In genomic region chr17:28896491-28896883, GRCh38 we compare ENCODE assay signal across 8 cellular contexts. TPM values are rescaled to one million over a fixed set of nuclear protein-coding genes. Genes with fewer than 3 reads are reported as not detected.
A peak's percentile ranks its signal among the peaks of the same experiment; 100 is the strongest.
DNase-seq lines count a peak whose midpoint lies in the region; ATAC-seq, FAIRE-seq and TF ChIP-seq lines count a peak whose summit lies in the region.

No MANE protein-coding gene starts in this region.

- dilution Hi-C loops in keratinocyte (cut with MboI; ENCODE audit: extremely low pct_ligation_motif_present, low sequenced_read_pairs) = no loop called here

- peak overlapping the region; percentile 99 for H3K4me2 ChIP-seq in keratinocyte (ENCODE audit: control insufficient read depth, extremely low read depth, insufficient read depth, low read depth, low read length)

- peaks cover 37% of the 10 kb centered on the region for H3K36me3 Mint-ChIP-seq in T-helper 1 cell treated with Interleukin-12 subunit alpha and Interleukin-12 subunit beta and Interleukin-4 antibody, amounts not matched to agents 30 μg/mL and 1 μg/mL, for 36 hours (ENCODE audit: low read depth)
- peaks cover 19 to 57% of the 10 kb centered on the region in 2 donors for H3K36me3 Mint-ChIP-seq in activated naive CD4-positive, alpha-beta T cell treated with anti-CD3 and anti-CD28 coated beads, Interleukin-2, amount 50 U/mL, for 72 hours

- H3K9ac ChIP-seq in keratinocyte (ENCODE audit: control insufficient read depth, extremely low read depth, insufficient read depth, low read length) = peak overlapping the region; percentile 83

- H3K9me3 ChIP-seq in keratinocyte (ENCODE audit: control insufficient read depth, low read depth, low read length) = no peaks in the 10 kb centered on the region

- H3K9me3 Mint-ChIP-seq in T-helper 1 cell treated with Interleukin-12 subunit alpha and Interleukin-12 subunit beta and Interleukin-4 antibody, amounts not matched to agents 30 μg/mL and 1 μg/mL, for 36 hours = no peaks in the 10 kb centered on the region
- peaks cover 0 to 5% of the 10 kb centered on the region in 2 donors for H3K9me3 Mint-ChIP-seq in activated naive CD4-positive, alpha-beta T cell treated with anti-CD3 and anti-CD28 coated beads, Interleukin-2, amount 50 U/mL, for 72 hours

- H3K27ac ChIP-seq in keratinocyte (ENCODE audit: control insufficient read depth, insufficient read depth, low read length) = peak overlapping the region; percentile 78

- no peaks in the 10 kb centered on the region for H3K27me3 ChIP-seq in keratinocyte (ENCODE audit: control insufficient read depth, extremely low read depth, insufficient read depth, low read length)

- TF ChIP-seq CTCF in keratinocyte (optimal IDR thresholded peaks at IDR 0.05 in 1 of 3, IDR thresholded peaks at IDR 0.05 in 1 of 3, conservative IDR thresholded peaks at IDR 0.05 in 1 of 3; ENCODE audit: extremely low read depth in 1 of 3, insufficient read depth in 2 of 3, low read length in 3 of 3) (no peak), D721Med (IDR thresholded peaks at IDR 0.05; ENCODE audit: insufficient read depth, missing control alignments) (no peak), omental fat pad (IDR thresholded peaks at IDR 0.05) (no peak)

- FAIRE-seq in keratinocyte (lab: Jason Lieb, UNC) (no peak), D721Med (lab: Jason Lieb, UNC) (no peak)

- H4K20me1 ChIP-seq in keratinocyte (ENCODE audit: control insufficient read depth, extremely low read depth, insufficient read depth, low read length) = no peaks in the 10 kb centered on the region

- H3K9me1 ChIP-seq in keratinocyte (ENCODE audit: control insufficient read depth, extremely low read depth, insufficient read depth, low read length) = peaks cover 3% of the 10 kb centered on the region

- peak overlapping the region; percentile 93 for H3K27ac Mint-ChIP-seq in T-helper 1 cell treated with Interleukin-12 subunit alpha and Interleukin-12 subunit beta and Interleukin-4 antibody, amounts not matched to agents 30 μg/mL and 1 μg/mL, for 36 hours
- peak overlapping the region; percentile 90 to 95 for H3K27ac Mint-ChIP-seq in activated naive CD4-positive, alpha-beta T cell treated with anti-CD3 and anti-CD28 coated beads, Interleukin-2, amount 50 U/mL, for 72 hours

- no peak overlapping the region for H2AFZ ChIP-seq in keratinocyte (ENCODE audit: control insufficient read depth, low read length)

- peak overlapping the region; percentile 68 to 92 (median 75) for H3K4me3 ChIP-seq in keratinocyte (ENCODE audit: control insufficient read depth in 2 of 3, extremely low read depth in 1 of 3, insufficient read depth in 2 of 3, low read depth in 1 of 3, low read length in 3 of 3)

- H3K27me3 Mint-ChIP-seq in T-helper 1 cell treated with Interleukin-12 subunit alpha and Interleukin-12 subunit beta and Interleukin-4 antibody, amounts not matched to agents 30 μg/mL and 1 μg/mL, for 36 hours (ENCODE audit: low read depth) = no peaks in the 10 kb centered on the region

- H3K4me1 ChIP-seq in keratinocyte (ENCODE audit: control insufficient read depth, extremely low read depth, insufficient read depth, low read length) = peaks cover 32% of the 10 kb centered on the region

- H3K4me3 Mint-ChIP-seq in T-helper 1 cell treated with Interleukin-12 subunit alpha and Interleukin-12 subunit beta and Interleukin-4 antibody, amounts not matched to agents 30 μg/mL and 1 μg/mL, for 36 hours = peak overlapping the region; percentile 91

- peaks cover 1 to 7% of the 10 kb centered on the region in 2 experiments for H3K36me3 ChIP-seq in keratinocyte (ENCODE audit: control insufficient read depth in 2 of 2, extremely low read depth in 1 of 2, insufficient read depth in 2 of 2, low read length in 2 of 2)

- ATAC-seq in activated naive CD4-positive, alpha-beta T cell treated with anti-CD3 and anti-CD28 coated beads, Interleukin-2, amount 50 U/mL, for 72 hours = no peak
- ATAC-seq in omental fat pad (ENCODE audit: low FRiP score) = no peak
- ATAC-seq in HG02938 (IDR thresholded peaks at IDR 0.05; ENCODE audit: unreplicated experiment) = no peak

- DNase-seq in T-helper 1 cell (no peak), keratinocyte (ENCODE audit: low read depth, low spot score) (no peak), superior temporal gyrus (ENCODE audit: extremely low spot score) (peak; percentile 32), D721Med (ENCODE audit: insufficient read length, low spot score) (no peak), omental fat pad (ENCODE audit: low spot score) (no peak)
- no peak for DNase-seq in activated naive CD4-positive, alpha-beta T cell treated with anti-CD3 and anti-CD28 coated beads, Interleukin-2, amount 50 U/mL, for 72 hours (ENCODE audit: low spot score in 2 of 2)

- H3K4me1 Mint-ChIP-seq in T-helper 1 cell treated with Interleukin-12 subunit alpha and Interleukin-12 subunit beta and Interleukin-4 antibody, amounts not matched to agents 30 μg/mL and 1 μg/mL, for 36 hours (ENCODE audit: low read depth) = peaks cover 58% of the 10 kb centered on the region

- peaks cover 18% of the 10 kb centered on the region for H3K79me2 ChIP-seq in keratinocyte (ENCODE audit: control insufficient read depth, insufficient read depth, low read length)

RNA-seq across cellular contexts. Expression of gene FLOT2, which starts 1.0 kb away (rescaled TPM):
- 100 to 1,000 TPM in 1 of 2 donors, 10 to 100 TPM in 1; 44.9 to 102 TPM for total RNA-seq in activated naive CD4-positive, alpha-beta T cell treated with anti-CD3 and anti-CD28 coated beads, Interleukin-2, amount 50 U/mL, for 72 hours
- 50.7 to 79.4 TPM (median 67.2 TPM) in 3 replicates for polyA plus RNA-seq in keratinocyte
- 40.9 TPM for polyA plus RNA-seq in keratinocyte (2011; ENCODE audit: low read depth)
- polyA plus RNA-seq in keratinocyte (2011; cell fraction: cytosol; rRNA removed) = 64.5 and 90.7 TPM in 2 replicates
- 53.1 and 62.0 TPM in 2 replicates for polyA plus RNA-seq in keratinocyte (2011; cell fraction: nucleus; rRNA removed)
- 20.8 and 84.9 TPM in 2 replicates for polyA plus RNA-seq in keratinocyte (2012; ENCODE audit: low replicate concordance)
- polyA minus RNA-seq in keratinocyte = 85.8 to 208 TPM (median 114 TPM) in 3 replicates
- 87.1 TPM for polyA minus RNA-seq in keratinocyte (2011; cell fraction: cytosol; rRNA and poly(A)+ RNA removed)
- 20.3 and 33.7 TPM in 2 replicates for polyA minus RNA-seq in keratinocyte (2011; cell fraction: nucleus; rRNA and poly(A)+ RNA removed)
- total RNA-seq in omental fat pad = 10 to 100 TPM; 51.1 to 95.0 (median 68.3) TPM

RNA-seq across cellular contexts. Expression of gene DHRS13, which starts 6.4 kb away (rescaled TPM):
- 10 to 100 TPM; 33.8 to 36.5 TPM for total RNA-seq in activated naive CD4-positive, alpha-beta T cell treated with anti-CD3 and anti-CD28 coated beads, Interleukin-2, amount 50 U/mL, for 72 hours
- 1.7 to 4.0 TPM (median 3.4 TPM) in 3 replicates for polyA plus RNA-seq in keratinocyte
- 1.1 TPM for polyA plus RNA-seq in keratinocyte (2011; ENCODE audit: low read depth)
- polyA plus RNA-seq in keratinocyte (2011; cell fraction: cytosol; rRNA removed) = 1.9 TPM in 2 replicates
- polyA plus RNA-seq in keratinocyte (2011; cell fraction: nucleus; rRNA removed) = 2.8 and 3.0 TPM in 2 replicates
- 1.0 and 2.6 TPM in 2 replicates for polyA plus RNA-seq in keratinocyte (2012; ENCODE audit: low replicate concordance)
- 0.89 to 4.7 TPM (median 3.5 TPM) in 3 replicates for polyA minus RNA-seq in keratinocyte
- polyA minus RNA-seq in keratinocyte (2011; cell fraction: cytosol; rRNA and poly(A)+ RNA removed) = 1.3 TPM
- polyA minus RNA-seq in keratinocyte (2011; cell fraction: nucleus; rRNA and poly(A)+ RNA removed) = 0.70 and 0.95 TPM in 2 replicates
- 10 to 100 TPM in 1 of 4 donors, 1 to 10 TPM in 3; 5.0 to 11.3 (median 6.3) TPM for total RNA-seq in omental fat pad

RNA-seq across cellular contexts. Expression of gene ERAL1, which starts 41.7 kb away (rescaled TPM):
- 10 to 100 TPM; 33.9 to 74.1 TPM for total RNA-seq in activated naive CD4-positive, alpha-beta T cell treated with anti-CD3 and anti-CD28 coated beads, Interleukin-2, amount 50 U/mL, for 72 hours
- polyA plus RNA-seq in keratinocyte = 46.5 to 63.3 TPM (median 60.6 TPM) in 3 replicates
- 39.8 TPM for polyA plus RNA-seq in keratinocyte (2011; ENCODE audit: low read depth)
- polyA plus RNA-seq in keratinocyte (2011; cell fraction: cytosol; rRNA removed) = 45.9 and 51.3 TPM in 2 replicates
- 52.7 and 62.4 TPM in 2 replicates for polyA plus RNA-seq in keratinocyte (2011; cell fraction: nucleus; rRNA removed)
- polyA plus RNA-seq in keratinocyte (2012; ENCODE audit: low replicate concordance) = 39.5 and 42.5 TPM in 2 replicates
- polyA minus RNA-seq in keratinocyte = 69.9 to 97.5 TPM (median 83.5 TPM) in 3 replicates
- polyA minus RNA-seq in keratinocyte (2011; cell fraction: cytosol; rRNA and poly(A)+ RNA removed) = 48.3 TPM
- polyA minus RNA-seq in keratinocyte (2011; cell fraction: nucleus; rRNA and poly(A)+ RNA removed) = 19.4 and 24.8 TPM in 2 replicates
- total RNA-seq in omental fat pad = 10 to 100 TPM; 21.3 to 35.9 (median 27.8) TPM

RNA-seq across cellular contexts. Expression of gene FAM222B, which starts 53.9 kb away (rescaled TPM):
- 10 to 100 TPM; 15.1 to 24.9 TPM for total RNA-seq in activated naive CD4-positive, alpha-beta T cell treated with anti-CD3 and anti-CD28 coated beads, Interleukin-2, amount 50 U/mL, for 72 hours
- polyA plus RNA-seq in keratinocyte = 5.1 to 25.3 TPM (median 6.5 TPM) in 3 replicates
- 15.5 TPM for polyA plus RNA-seq in keratinocyte (2011; ENCODE audit: low read depth)
- 19.1 and 22.7 TPM in 2 replicates for polyA plus RNA-seq in keratinocyte (2011; cell fraction: cytosol; rRNA removed)
- 31.0 and 31.6 TPM in 2 replicates for polyA plus RNA-seq in keratinocyte (2011; cell fraction: nucleus; rRNA removed)
- 16.7 and 23.0 TPM in 2 replicates for polyA plus RNA-seq in keratinocyte (2012; ENCODE audit: low replicate concordance)
- polyA minus RNA-seq in keratinocyte = 22.8 to 66.0 TPM (median 28.3 TPM) in 3 replicates
- polyA minus RNA-seq in keratinocyte (2011; cell fraction: cytosol; rRNA and poly(A)+ RNA removed) = 24.0 TPM
- polyA minus RNA-seq in keratinocyte (2011; cell fraction: nucleus; rRNA and poly(A)+ RNA removed) = 20.3 and 28.2 TPM in 2 replicates
- 10 to 100 TPM; 12.2 to 19.0 (median 14.0) TPM for total RNA-seq in omental fat pad

RNA-seq across cellular contexts. Expression of gene PHF12, which starts 54.8 kb away (rescaled TPM):
- 10 to 100 TPM; 46.2 to 71.7 TPM for total RNA-seq in activated naive CD4-positive, alpha-beta T cell treated with anti-CD3 and anti-CD28 coated beads, Interleukin-2, amount 50 U/mL, for 72 hours
- polyA plus RNA-seq in keratinocyte = 7.1 to 16.1 TPM (median 9.6 TPM) in 3 replicates
- polyA plus RNA-seq in keratinocyte (2011; ENCODE audit: low read depth) = 17.2 TPM
- polyA plus RNA-seq in keratinocyte (2011; cell fraction: cytosol; rRNA removed) = 7.7 and 14.6 TPM in 2 replicates
- polyA plus RNA-seq in keratinocyte (2011; cell fraction: nucleus; rRNA removed) = 34.3 and 36.9 TPM in 2 replicates
- 9.8 and 13.6 TPM in 2 replicates for polyA plus RNA-seq in keratinocyte (2012; ENCODE audit: low replicate concordance)
- polyA minus RNA-seq in keratinocyte = 13.8 to 92.4 TPM (median 17.2 TPM) in 3 replicates
- polyA minus RNA-seq in keratinocyte (2011; cell fraction: cytosol; rRNA and poly(A)+ RNA removed) = 14.6 TPM
- 16.5 and 29.5 TPM in 2 replicates for polyA minus RNA-seq in keratinocyte (2011; cell fraction: nucleus; rRNA and poly(A)+ RNA removed)
- 10 to 100 TPM; 15.6 to 47.1 (median 27.6) TPM for total RNA-seq in omental fat pad
